14 cellular contexts compared by ENCODE assay signal in the genomic region with DNA sequence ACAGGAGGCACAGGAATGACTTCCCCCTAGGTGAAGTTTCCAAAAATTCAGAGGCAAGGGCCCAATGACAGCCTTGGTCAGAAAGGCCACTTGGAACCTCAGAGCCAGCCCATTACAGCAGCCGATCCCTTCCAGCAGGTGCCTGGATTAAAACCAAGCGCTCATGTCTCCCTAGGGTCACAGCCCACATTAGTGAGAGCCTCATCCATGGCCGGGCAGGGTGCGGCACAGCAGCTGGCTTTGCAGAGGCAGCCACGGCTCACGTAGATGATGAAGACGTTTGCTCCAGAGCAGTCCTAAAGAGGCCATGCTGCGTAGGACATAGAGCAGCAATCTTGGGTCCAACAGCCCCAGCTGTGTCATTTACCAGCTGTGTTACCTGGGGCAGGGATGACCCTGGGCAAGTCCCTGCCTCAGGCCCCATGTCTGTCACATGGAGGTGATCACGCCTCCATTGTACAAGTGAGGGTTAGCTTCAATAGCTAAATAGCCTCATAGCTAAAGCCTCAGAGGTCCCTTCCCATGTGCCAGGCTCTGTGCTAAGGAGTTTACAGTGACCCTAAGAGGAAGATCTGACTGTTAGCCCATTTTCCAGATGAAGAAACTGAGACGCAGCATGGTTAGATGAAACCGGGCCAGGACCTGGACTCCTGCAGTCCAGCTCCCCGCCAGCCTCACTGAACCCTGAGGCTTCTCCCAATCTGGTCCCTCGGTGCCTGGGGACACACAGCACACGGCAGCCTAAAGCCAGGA. TPM values are rescaled to one million over a fixed set of nuclear protein-coding genes. Genes with fewer than 3 reads are reported as not detected.
DNase-seq lines count a peak whose midpoint lies in the region; ATAC-seq and TF ChIP-seq lines count a peak whose summit lies in the region.
"Had no signal": no experiment of that assay in that cellular context is flagged by ENCODE, and none has a peak within 500 bp of the region (broad histone marks: within the 10 kb centered on the region; RNA-seq: fewer than 3 reads in every experiment).

No MANE protein-coding gene starts in this region.

- 70 to 71% methylated on average over 14 of the region's 14 CpGs for WGBS in GM23248 (ENCODE audit: low coverage in 1 of 2, low lambda C conversion rate in 2 of 2, missing lambda C conversion rate in 2 of 2), 2 experiments
- 37 to 41% (median 38%) methylated on average over 14 of the region's 14 CpGs for WGBS in psoas muscle, 3 donors

- H3K4me3 ChIP-seq in GM23248 = no peak overlapping the region
- no peak overlapping the region for H3K4me3 ChIP-seq in RWPE2 (ENCODE audit: severe bottlenecking)
- H3K4me3 ChIP-seq in iPS-20b (ENCODE audit: low read length) = no peak overlapping the region
- H3K4me3 ChIP-seq in psoas muscle = no peak overlapping the region
- H3K4me3 ChIP-seq: adrenal gland, MG63 had no signal

- no peaks in the 10 kb centered on the region for H3K27me3 ChIP-seq in GM23248 (replicated peaks; ENCODE audit: insufficient read depth)
- H3K27me3 ChIP-seq in RWPE2 (ENCODE audit: insufficient read depth, poor library complexity, severe bottlenecking) = no peaks in the 10 kb centered on the region
- H3K27me3 ChIP-seq in iPS-20b (ENCODE audit: insufficient read depth, low read length) = no peaks in the 10 kb centered on the region
- no peaks in the 10 kb centered on the region for H3K27me3 ChIP-seq in psoas muscle (ENCODE audit: insufficient read depth in 3 of 3, low read length in 2 of 3)
- H3K27me3 ChIP-seq: adrenal gland, foreskin keratinocyte, MG63 had no signal

- in situ Hi-C loops in GM23248 (cut with MboI) = no loop called here

- H3K4me2 ChIP-seq in GM23248 (ENCODE audit: unreplicated experiment) = peak overlapping the region; percentile 59

- H2AFZ ChIP-seq in GM23248 = no peak overlapping the region

- H4K20me1 ChIP-seq in GM23248 (ENCODE audit: insufficient read depth) = no peaks in the 10 kb centered on the region

- peak overlapping the region; percentile 53 for H3K9ac ChIP-seq in GM23248
- peak overlapping the region; percentile 21; the same call in 1 of the 2 replicates for H3K9ac ChIP-seq in iPS-20b (ENCODE audit: low read depth, low read length)

- no peaks in the 10 kb centered on the region for H3K9me3 ChIP-seq in GM23248 (ENCODE audit: low read depth)
- H3K9me3 ChIP-seq in RWPE2 (ENCODE audit: severe bottlenecking) = no peaks in the 10 kb centered on the region
- H3K9me3 ChIP-seq in iPS-20b (ENCODE audit: insufficient read depth, low read depth, low read length) = no peaks in the 10 kb centered on the region
- H3K9me3 ChIP-seq in psoas muscle = no peaks in the 10 kb centered on the region
- H3K9me3 ChIP-seq: adrenal gland, MG63 had no signal

- peak overlapping the region; percentile 62 for H3K27ac ChIP-seq in GM23248
- H3K27ac ChIP-seq in RWPE2 (ENCODE audit: poor library complexity, severe bottlenecking) = peak overlapping the region; percentile 80
- no peak overlapping the region for H3K27ac ChIP-seq in iPS-20b (ENCODE audit: low read length)
- no peak overlapping the region for H3K27ac ChIP-seq in psoas muscle
- H3K27ac ChIP-seq: C4-2B, foreskin keratinocyte had no signal

- no peak for ATAC-seq in RWPE2 (ENCODE audit: low read depth)
- ATAC-seq in psoas muscle = peak; percentile 17 to 60 (median 48)
- ATAC-seq: T-cell had no signal

- DNase-seq in GM23248 (no peak), RWPE2 (ENCODE audit: low spot score) (no peak), psoas muscle (no peak), NCI-H226 (no peak), AG08396 (ENCODE audit: low spot score) (no peak), iPS-NIHi7 (ENCODE audit: extremely low spot score) (no peak)
- no peak for DNase-seq in activated T-cell treated with anti-CD3 and anti-CD28 coated beads, Interleukin-2, amount 50 U/mL, for 1 hour
- DNase-seq: activated T-cell treated with anti-CD3 and anti-CD28 coated beads, Interleukin-2, amount 50 U/mL, for 24 hours; T-cell had no signal

- TF ChIP-seq CTCF in RWPE2 (IDR thresholded peaks at IDR 0.05; ENCODE audit: poor library complexity, severe bottlenecking) (no peak), psoas muscle (IDR thresholded peaks at IDR 0.05) (no peak)

- H3K4me1 ChIP-seq in GM23248 (ENCODE audit: insufficient read depth) (peaks cover 55% of the 10 kb centered on the region), RWPE2 (ENCODE audit: insufficient read depth, poor library complexity, severe bottlenecking) (peaks cover 68% of the 10 kb centered on the region), iPS-20b (ENCODE audit: insufficient read depth, low read length) (peaks cover 14% of the 10 kb centered on the region), psoas muscle (peaks cover 27% of the 10 kb centered on the region)

- H3K79me2 ChIP-seq in GM23248 (ENCODE audit: insufficient read depth) = peaks cover 99% of the 10 kb centered on the region

- no peaks in the 10 kb centered on the region for H3K9me2 ChIP-seq in GM23248 (ENCODE audit: insufficient read depth)

- H3F3A ChIP-seq in GM23248 (ENCODE audit: insufficient read depth) = no peaks in the 10 kb centered on the region

- no peaks in the 10 kb centered on the region for H3K36me3 ChIP-seq in GM23248 (ENCODE audit: low read depth)
- H3K36me3 ChIP-seq in RWPE2 (ENCODE audit: low read depth) = peaks cover 10% of the 10 kb centered on the region
- no peaks in the 10 kb centered on the region for H3K36me3 ChIP-seq in iPS-20b (ENCODE audit: insufficient read depth, low read depth, low read length)
- H3K36me3 ChIP-seq in psoas muscle (ENCODE audit: insufficient read depth in 1 of 2, low read depth in 1 of 2) = no peaks in the 10 kb centered on the region
- H3K36me3 ChIP-seq: adrenal gland had no signal

- intact Hi-C loops in psoas muscle (cut with DNase I) = no loop called here

RNA-seq across cellular contexts. Expression of a gene that starts 39.2 kb away (rescaled TPM):
- 33.0 and 43.7 TPM in 2 replicates for total RNA-seq in GM23248 (2014; rRNA removed; shearing (Covaris generic))
- polyA plus RNA-seq in GM23248 (2016; fragmentation: Nextera tagmentation; extraction: Ambion mirVana) (69.6 and 69.7 TPM in 2 replicates), psoas muscle (1 to 10 TPM; 2.0 to 4.7 (median 4.2) TPM)
- total RNA-seq in psoas muscle = 10 to 100 TPM in 2 of 4 donors, 1 to 10 TPM in 2; 5.3 to 16.0 (median 9.7) TPM

Comparison
In these comparisons a context has a peak if more than half of its experiments do, and no peak if none do; other contexts are left out.
1. H3K27ac ChIP-seq: peak in GM23248 (single experiment) and RWPE2 (single experiment); none in iPS-20b (single experiment) and psoas muscle (single experiment).